In genomic region chr1:208119225-208119606, GRCh38 we compare ENCODE assay signal across 1 cellular context.
TF ChIP-seq lines count a peak whose summit lies in the region.

No MANE protein-coding gene starts in this region.

TF ChIP-seq in HepG2, 621 proteins besides CTCF, POLR2A, EP300 and RAD21 (continued from another document and continues in another):
- TF ChIP-seq ZBTB2 (CRISPR knock-in tag; IDR thresholded peaks at IDR 0.05; ENCODE audit: low read depth): no peak
- no peak for TF ChIP-seq ASH2L (IDR thresholded peaks at IDR 0.05; ENCODE audit: insufficient read length, low read depth, low read length)
- no peak for TF ChIP-seq ZNF17 (CRISPR knock-in tag; IDR thresholded peaks at IDR 0.05)
- TF ChIP-seq RXRA (CRISPR knock-in tag; IDR thresholded peaks at IDR 0.05): no peak
- TF ChIP-seq NFKBIZ (CRISPR knock-in tag; IDR thresholded peaks at IDR 0.05): no peak
- TF ChIP-seq NFYB (CRISPR knock-in tag; IDR thresholded peaks at IDR 0.05): no peak
- TF ChIP-seq SMAD3 (CRISPR knock-in tag; IDR thresholded peaks at IDR 0.05): no peak
- TF ChIP-seq ARNT (IDR thresholded peaks at IDR 0.05): no peak
- no peak for TF ChIP-seq FOXK2 (IDR thresholded peaks at IDR 0.05)
- no peak for TF ChIP-seq ZNF766 (CRISPR knock-in tag; IDR thresholded peaks at IDR 0.05; ENCODE audit: borderline replicate concordance)
- no peak for TF ChIP-seq ZSCAN21 (CRISPR knock-in tag; IDR thresholded peaks at IDR 0.05; ENCODE audit: borderline replicate concordance)
- no peak for TF ChIP-seq BATF2 (CRISPR knock-in tag; IDR thresholded peaks at IDR 0.05)
- no peak for TF ChIP-seq ZNF10 (CRISPR knock-in tag; IDR thresholded peaks at IDR 0.05; ENCODE audit: borderline replicate concordance, low read depth)
- TF ChIP-seq HNF1A (IDR thresholded peaks at IDR 0.05; ENCODE audit: low read depth): no peak
- TF ChIP-seq HNF1A (CRISPR knock-in tag; IDR thresholded peaks at IDR 0.05; ENCODE audit: borderline replicate concordance): no peak
- no peak for TF ChIP-seq ZNF878 (CRISPR knock-in tag; IDR thresholded peaks at IDR 0.05)
- no peak for TF ChIP-seq CERS6 (CRISPR knock-in tag; IDR thresholded peaks at IDR 0.05)
- no peak for TF ChIP-seq GPN1 (CRISPR knock-in tag; IDR thresholded peaks at IDR 0.05; ENCODE audit: borderline replicate concordance)
- no peak for TF ChIP-seq HHEX (CRISPR knock-in tag; IDR thresholded peaks at IDR 0.05)
- TF ChIP-seq EZH2 (conservative IDR thresholded peaks at IDR 0.05; ENCODE audit: low read depth, low read length): no peak
- TF ChIP-seq ZNF264 (CRISPR knock-in tag; IDR thresholded peaks at IDR 0.05): no peak
- no peak for TF ChIP-seq PHF21A (CRISPR knock-in tag; IDR thresholded peaks at IDR 0.05)
- no peak for TF ChIP-seq PTBP1 (IDR thresholded peaks at IDR 0.05; ENCODE audit: low read depth, low read length, poor library complexity, severe bottlenecking)
- TF ChIP-seq YEATS4 (CRISPR knock-in tag; IDR thresholded peaks at IDR 0.05; ENCODE audit: borderline replicate concordance): no peak
- no peak for TF ChIP-seq IRF9 (CRISPR knock-in tag; IDR thresholded peaks at IDR 0.05; ENCODE audit: borderline replicate concordance)
- TF ChIP-seq SMARCC2 (IDR thresholded peaks at IDR 0.05): no peak
- TF ChIP-seq SAP130 (CRISPR knock-in tag; IDR thresholded peaks at IDR 0.05; ENCODE audit: low read depth): peak; percentile 46
- peak; percentile 81 for TF ChIP-seq PATZ1 (CRISPR knock-in tag; IDR thresholded peaks at IDR 0.05)
- TF ChIP-seq SKI (IDR thresholded peaks at IDR 0.05; ENCODE audit: partially characterized antibody): no peak
- TF ChIP-seq ZBTB4 (CRISPR knock-in tag; IDR thresholded peaks at IDR 0.05; ENCODE audit: borderline replicate concordance): no peak
- no peak for TF ChIP-seq ZNF414 (CRISPR knock-in tag; IDR thresholded peaks at IDR 0.05)
- TF ChIP-seq TGIF2 (CRISPR knock-in tag; IDR thresholded peaks at IDR 0.05): no peak
- no peak for TF ChIP-seq GLI4 (CRISPR knock-in tag; IDR thresholded peaks at IDR 0.05; ENCODE audit: borderline replicate concordance)
- TF ChIP-seq SP2 (CRISPR knock-in tag; IDR thresholded peaks at IDR 0.05): no peak
- TF ChIP-seq ZNF773 (CRISPR knock-in tag; IDR thresholded peaks at IDR 0.05; ENCODE audit: borderline replicate concordance): no peak
- no peak for TF ChIP-seq BORCS8-MEF2B (CRISPR knock-in tag; IDR thresholded peaks at IDR 0.05)
- TF ChIP-seq ZNF572 (CRISPR knock-in tag; IDR thresholded peaks at IDR 0.05): no peak
- TF ChIP-seq ZNF235 (CRISPR knock-in tag; IDR thresholded peaks at IDR 0.05; ENCODE audit: borderline replicate concordance): no peak
- TF ChIP-seq CSRNP1 (CRISPR knock-in tag; IDR thresholded peaks at IDR 0.05): no peak
- TF ChIP-seq TCF7 (IDR thresholded peaks at IDR 0.05; ENCODE audit: low read depth): 0 out of 2 replicates have a peak, but pooled peaks have one; percentile 34
- peak; percentile 48 for TF ChIP-seq ZNF609 (CRISPR knock-in tag; IDR thresholded peaks at IDR 0.05; ENCODE audit: borderline replicate concordance)
- no peak for TF ChIP-seq SMARCE1 (IDR thresholded peaks at IDR 0.05; ENCODE audit: borderline replicate concordance)
- peak; percentile 83 for TF ChIP-seq PPARG (CRISPR knock-in tag; conservative IDR thresholded peaks at IDR 0.05)
- TF ChIP-seq HOXA9 (CRISPR knock-in tag; IDR thresholded peaks at IDR 0.05; ENCODE audit: borderline replicate concordance): no peak
